32 cellular contexts compared by ENCODE assay signal in the genomic region with DNA sequence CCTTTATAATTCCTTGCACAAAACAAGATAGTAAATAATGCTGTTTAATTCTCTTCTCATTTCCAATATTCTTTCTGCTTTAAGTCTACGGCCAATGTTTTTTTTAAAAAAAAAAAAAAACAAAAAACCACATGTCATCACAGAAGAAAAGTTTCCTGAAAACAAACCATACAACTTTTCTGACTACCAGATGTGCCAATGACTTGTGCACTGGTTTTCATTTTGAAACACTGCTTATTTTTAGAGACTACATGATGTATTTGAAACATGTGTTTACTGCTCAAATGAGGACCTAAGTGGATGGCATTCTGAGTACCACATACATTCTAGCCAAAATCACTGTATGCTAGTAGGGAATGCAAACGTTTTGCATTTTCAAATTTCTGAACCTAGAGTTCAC.
"Had no signal": no experiment of that assay in that cellular context is flagged by ENCODE, and none has a peak within 500 bp of the region (broad histone marks: within the 10 kb centered on the region; RNA-seq: fewer than 3 reads in every experiment).

No MANE protein-coding gene starts in this region.

- H3K27me3 ChIP-seq: adrenal gland, body of pancreas, colonic mucosa, esophagus squamous epithelium, foreskin keratinocyte had no signal

- H3K4me1 ChIP-seq: adrenal gland, body of pancreas, colonic mucosa had no signal

- H3K36me3 ChIP-seq: adrenal gland, colonic mucosa, esophagus squamous epithelium, WERI-Rb-1 had no signal

- ATAC-seq: activated CD4-positive, alpha-beta T cell treated with anti-CD3 and anti-CD28 coated beads for 36 hours; activated CD8-positive, alpha-beta memory T cell treated with anti-CD3 and anti-CD28 coated beads, Interleukin-2, amount 10 ng/mL, durations not matched to agents 7 days and 5 days; activated CD8-positive, alpha-beta T cell treated with anti-CD3 and anti-CD28 coated beads, Interleukin-2, amount 10 ng/mL, durations not matched to agents 7 days and 5 days; activated naive CD8-positive, alpha-beta T cell treated with anti-CD3 and anti-CD28 coated beads, Interleukin-2, amount 50 U/mL, for 24 hours; body of pancreas; foreskin keratinocyte; T-helper 17 cell had no signal

- DNase-seq: activated B cell treated with CpG ODN at 0.5 μM for 24 hours; activated CD4-positive, alpha-beta memory T cell treated with anti-CD3 and anti-CD28 coated beads for 36 hours; activated CD4-positive, alpha-beta T cell treated with anti-CD3 and anti-CD28 coated beads for 36 hours; activated CD4-positive, alpha-beta T cell treated with anti-CD3 and anti-CD28 coated beads, Interleukin-2, amount 10 ng/mL, durations not matched to agents 24 days and 14 days; activated CD4-positive, CD25-positive, alpha-beta regulatory T cell treated with anti-CD3 and anti-CD28 coated beads, Interleukin-2, amount 50 U/mL, for 72 hours; activated CD8-positive, alpha-beta memory T cell treated with anti-CD3 and anti-CD28 coated beads, Interleukin-2, amount 10 ng/mL, durations not matched to agents 7 days and 5 days; activated CD8-positive, alpha-beta memory T cell treated with anti-CD3 and anti-CD28 coated beads, Interleukin-2, amount 50 U/mL, for 4 hours; activated CD8-positive, alpha-beta T cell treated with anti-CD3 and anti-CD28 coated beads, Interleukin-2, amount 10 ng/mL, durations not matched to agents 7 days and 5 days; activated effector memory CD4-positive, alpha-beta T cell treated with anti-CD3 and anti-CD28 coated beads, Interleukin-2, amount 50 U/mL, for 16 hours; activated naive CD4-positive, alpha-beta T cell treated with anti-CD3 and anti-CD28 coated beads for 36 hours; activated naive CD8-positive, alpha-beta T cell treated with anti-CD3 and anti-CD28 coated beads for 36 hours; activated naive CD8-positive, alpha-beta T cell treated with anti-CD3 and anti-CD28 coated beads, Interleukin-2, amount 50 U/mL, for 24 hours; activated T-cell treated with anti-CD3 and anti-CD28 coated beads, Interleukin-2, amount 50 U/mL, for 1 hour; activated T-cell treated with anti-CD3 and anti-CD28 coated beads, Interleukin-2, amount 50 U/mL, for 48 hours; adrenal gland; amygdala; aorta; body of pancreas; caudate nucleus; colonic mucosa; effector CD8-positive, alpha-beta T cell; esophagus squamous epithelium; foreskin keratinocyte; head of caudate nucleus; hippocampal formation; T-helper 1 cell; T-helper 17 cell; T1000; WERI-Rb-1 had no signal

- H3K4me3 ChIP-seq: adrenal gland, body of pancreas, colonic mucosa, esophagus squamous epithelium had no signal

- H3K27ac ChIP-seq: adrenal gland, body of pancreas, colonic mucosa, epithelial cell of prostate, esophagus squamous epithelium, foreskin keratinocyte, WERI-Rb-1 had no signal

- H3K9me3 ChIP-seq: adrenal gland, colonic mucosa had no signal

- FAIRE-seq: endometrium, endothelial cell of umbilical vein had no signal
